30 cellular contexts compared by ENCODE assay signal in genomic region chr15:30906366-30906765, GRCh38. TPM values are rescaled to one million over a fixed set of nuclear protein-coding genes. Genes with fewer than 3 reads are reported as not detected.
DNase-seq lines count a peak whose midpoint lies in the region; ATAC-seq and TF ChIP-seq lines count a peak whose summit lies in the region.
"Had no signal": no experiment of that assay in that cellular context is flagged by ENCODE, and none has a peak within 500 bp of the region (broad histone marks: within the 10 kb centered on the region; RNA-seq: fewer than 3 reads in every experiment).

No MANE protein-coding gene starts in this region.

- peaks cover 28% of the 10 kb centered on the region for H3K4me1 Mint-ChIP-seq in neural crest cell
- H3K4me1 Mint-ChIP-seq in stimulated activated memory B cell treated with anti-CD40 and anti-IgM and Interleukin-4, amounts not matched to agents 10 μg/mL and 1 μg/mL and 100 μg/mL, for 72 hours, result peaks cover 33% of the 10 kb centered on the region

- H3K4me1 ChIP-seq in Loucy (ENCODE audit: insufficient read depth, low read length, poor library complexity, severe bottlenecking), result peaks cover 28% of the 10 kb centered on the region
- H3K4me1 ChIP-seq in hepatocyte (ENCODE audit: insufficient read depth), result no peaks in the 10 kb centered on the region
- H3K4me1 ChIP-seq in vagina, result peaks cover 32% of the 10 kb centered on the region
- H3K4me1 ChIP-seq: SJSA1, uterus had no signal

- TF ChIP-seq CTCF in Loucy (conservative IDR thresholded peaks at IDR 0.05; ENCODE audit: low read length) (no peak), hepatocyte (IDR thresholded peaks at IDR 0.05; ENCODE audit: poor library complexity) (no peak), neural crest cell (conservative IDR thresholded peaks at IDR 0.05) (no peak), vagina (IDR thresholded peaks at IDR 0.05) (no peak)

- DNase-seq in hepatocyte (ENCODE audit: low spot score) (peak; percentile 22), neural crest cell (ENCODE audit: low read depth, low spot score) (no peak), vagina (ENCODE audit: extremely low spot score in 2 of 2) (no peak), DMS153 (lab: John Stamatoyannopoulos, UW) (no peak)
- no peak for DNase-seq in activated CD4-positive, alpha-beta T cell treated with anti-CD3 and anti-CD28 coated beads, Interleukin-2, amount 50 U/mL, for 4 hours
- DNase-seq: activated CD4-positive, alpha-beta T cell treated with anti-CD3 and anti-CD28 coated beads for 48 hours; activated CD8-positive, alpha-beta memory T cell treated with anti-CD3 and anti-CD28 coated beads for 24 hours; activated T-cell treated with anti-CD3 and anti-CD28 coated beads for 4 hours; amygdala; effector CD4-positive, alpha-beta T cell; glutamatergic neuron; islet precursor cell; lower lobe of right lung; NCI-H1048; NCI-H1694; NCI-H446 treated with DMSO at 0.1 percent for 48 hours; NCI-H82; stimulated activated naive B cell treated with anti-CD40 and anti-IgM and Interleukin-4, amounts not matched to agents 10 μg/mL and 1 μg/mL and 100 μg/mL, for 72 hours; T-cell; uterus had no signal

- no peaks in the 10 kb centered on the region for H3K9me2 ChIP-seq in Loucy (replicated peaks; ENCODE audit: low read depth, low read length)
- H3K9me2 ChIP-seq in hepatocyte (replicated peaks; ENCODE audit: insufficient read depth), result no peaks in the 10 kb centered on the region

- peaks cover 2% of the 10 kb centered on the region for H3K9me3 Mint-ChIP-seq in neural crest cell
- H3K9me3 Mint-ChIP-seq in stimulated activated memory B cell treated with anti-CD40 and anti-IgM and Interleukin-4, amounts not matched to agents 10 μg/mL and 1 μg/mL and 100 μg/mL, for 72 hours, result no peaks in the 10 kb centered on the region
- H3K9me3 Mint-ChIP-seq: activated naive CD4-positive, alpha-beta T cell treated with anti-CD3 and anti-CD28 coated beads, Interleukin-2, amount 50 U/mL, for 72 hours; activated T-helper 2 cell treated with anti-CD3 and anti-CD28 coated beads, Interferon-gamma antibody, Interleukin-2, Interleukin-4, amounts not matched to agents 10 μg/mL and 5 μg/mL and 100 μg/mL, durations not matched to agents 14 hours and 24 hours and 36 hours; GM23338; IgD-negative memory B cell; natural killer cell treated with Interleukin-12 subunit alpha and Interleukin-12 subunit beta and Interleukin-15 and Interleukin-18, amount 100 ng/mL, for 72 hours; stimulated activated naive B cell treated with anti-CD40 and anti-IgM and Interleukin-4, amounts not matched to agents 10 μg/mL and 1 μg/mL and 100 μg/mL, for 72 hours; T-cell had no signal

- TF ChIP-seq POLR2A in vagina (IDR thresholded peaks at IDR 0.05), result no peak

- no peak for ATAC-seq in stimulated activated memory B cell treated with anti-CD40 and anti-IgM and Interleukin-4, amounts not matched to agents 10 μg/mL and 1 μg/mL and 100 μg/mL, for 72 hours
- ATAC-seq: activated naive CD4-positive, alpha-beta T cell treated with anti-CD3 and anti-CD28 coated beads, Interleukin-2, amount 50 U/mL, for 72 hours; GM23338; lower lobe of right lung; natural killer cell treated with Interleukin-12 subunit alpha and Interleukin-12 subunit beta and Interleukin-15 and Interleukin-18, amount 100 ng/mL, for 72 hours; stimulated activated naive B cell treated with anti-CD40 and anti-IgM and Interleukin-4, amounts not matched to agents 10 μg/mL and 1 μg/mL and 100 μg/mL, for 72 hours; T-cell had no signal

- H3K36me3 Mint-ChIP-seq in neural crest cell (ENCODE audit: low read depth), result peaks cover 3% of the 10 kb centered on the region
- H3K36me3 Mint-ChIP-seq in stimulated activated memory B cell treated with anti-CD40 and anti-IgM and Interleukin-4, amounts not matched to agents 10 μg/mL and 1 μg/mL and 100 μg/mL, for 72 hours, result peaks cover 41% of the 10 kb centered on the region
- H3K36me3 Mint-ChIP-seq: IgD-negative memory B cell had no signal

- H3K79me2 ChIP-seq in Loucy (ENCODE audit: insufficient read depth, low read length) (peaks cover 10% of the 10 kb centered on the region), hepatocyte (peaks cover 6% of the 10 kb centered on the region)

- WGBS in hepatocyte (ENCODE audit: low lambda C conversion rate, missing lambda C conversion rate), result 79% methylated on average over 4 of the region's 4 CpGs

- H3K4me2 ChIP-seq in Loucy (ENCODE audit: low read depth, low read length, poor library complexity, severe bottlenecking) (peak overlapping the region; percentile 36), hepatocyte (peak overlapping the region; percentile 53)
- H3K4me2 ChIP-seq: GM23338 had no signal

- H3K27me3 ChIP-seq in Loucy (ENCODE audit: insufficient read depth, low read length, poor library complexity, severe bottlenecking) (no peaks in the 10 kb centered on the region), hepatocyte (no peaks in the 10 kb centered on the region), vagina (no peaks in the 10 kb centered on the region)
- H3K27me3 ChIP-seq: SJSA1, uterus had no signal

- H3K27ac ChIP-seq in hepatocyte, result peak overlapping the region; percentile 68
- peak overlapping the region; percentile 40 for H3K27ac ChIP-seq in vagina
- H3K27ac ChIP-seq: C4-2B, epithelial cell of prostate, lower lobe of right lung, SJSA1 had no signal

- H2AFZ ChIP-seq in Loucy (ENCODE audit: low read length) (no peak overlapping the region), hepatocyte (no peak overlapping the region)
- H2AFZ ChIP-seq: GM23338 had no signal

- 0 out of 2 replicates have a peak, but pooled peaks cover 2% of the 10 kb centered on the region for H3F3A ChIP-seq in Loucy (ENCODE audit: low read depth)

- intact Hi-C loops in vagina (cut with DNase I), result no loop called here

- H3K9ac ChIP-seq in Loucy (ENCODE audit: low read depth, low read length, poor library complexity, severe bottlenecking), result no peak overlapping the region

- no peaks in the 10 kb centered on the region for H3K27me3 Mint-ChIP-seq in neural crest cell (ENCODE audit: low read depth)
- no peaks in the 10 kb centered on the region for H3K27me3 Mint-ChIP-seq in stimulated activated memory B cell treated with anti-CD40 and anti-IgM and Interleukin-4, amounts not matched to agents 10 μg/mL and 1 μg/mL and 100 μg/mL, for 72 hours
- H3K27me3 Mint-ChIP-seq: IgD-negative memory B cell; natural killer cell treated with Interleukin-12 subunit alpha and Interleukin-12 subunit beta and Interleukin-15 and Interleukin-18, amount 100 ng/mL, for 72 hours; stimulated activated naive B cell treated with anti-CD40 and anti-IgM and Interleukin-4, amounts not matched to agents 10 μg/mL and 1 μg/mL and 100 μg/mL, for 72 hours; T-cell had no signal

- H3K9me3 ChIP-seq in Loucy (ENCODE audit: insufficient read depth, low read depth, low read length) (no peaks in the 10 kb centered on the region), hepatocyte (ENCODE audit: low read depth) (no peaks in the 10 kb centered on the region), vagina (no peaks in the 10 kb centered on the region)
- H3K9me3 ChIP-seq: lower lobe of right lung, SJSA1, uterus had no signal

- peak overlapping the region; percentile 31 for H3K4me3 Mint-ChIP-seq in neural crest cell
- H3K4me3 Mint-ChIP-seq in stimulated activated memory B cell treated with anti-CD40 and anti-IgM and Interleukin-4, amounts not matched to agents 10 μg/mL and 1 μg/mL and 100 μg/mL, for 72 hours, result no peak overlapping the region
- H3K4me3 Mint-ChIP-seq: GM23338; IgD-negative memory B cell; natural killer cell treated with Interleukin-12 subunit alpha and Interleukin-12 subunit beta and Interleukin-15 and Interleukin-18, amount 100 ng/mL, for 72 hours; stimulated activated naive B cell treated with anti-CD40 and anti-IgM and Interleukin-4, amounts not matched to agents 10 μg/mL and 1 μg/mL and 100 μg/mL, for 72 hours; T-cell had no signal

- H3K36me3 ChIP-seq in Loucy (ENCODE audit: insufficient read depth, low read length), result peaks cover 19% of the 10 kb centered on the region
- H3K36me3 ChIP-seq in hepatocyte (replicated peaks; ENCODE audit: insufficient read depth, low read depth), result no peaks in the 10 kb centered on the region
- H3K36me3 ChIP-seq in vagina, result peaks cover 0 to 14% of the 10 kb centered on the region in 2 donors
- H3K36me3 ChIP-seq: uterus had no signal

- no peaks in the 10 kb centered on the region for H4K20me1 ChIP-seq in Loucy (ENCODE audit: insufficient read depth, low read length, poor library complexity, severe bottlenecking)
- H4K20me1 ChIP-seq in hepatocyte (ENCODE audit: insufficient read depth, poor library complexity, severe bottlenecking), result no peaks in the 10 kb centered on the region

- no peak overlapping the region for H3K27ac Mint-ChIP-seq in neural crest cell (ENCODE audit: unreplicated experiment)
- no peak overlapping the region for H3K27ac Mint-ChIP-seq in stimulated activated memory B cell treated with anti-CD40 and anti-IgM and Interleukin-4, amounts not matched to agents 10 μg/mL and 1 μg/mL and 100 μg/mL, for 72 hours
- H3K27ac Mint-ChIP-seq: activated T-helper 2 cell treated with anti-CD3 and anti-CD28 coated beads, Interferon-gamma antibody, Interleukin-2, Interleukin-4, amounts not matched to agents 10 μg/mL and 5 μg/mL and 100 μg/mL, durations not matched to agents 14 hours and 24 hours and 36 hours; GM23338; IgD-negative memory B cell; natural killer cell treated with Interleukin-12 subunit alpha and Interleukin-12 subunit beta and Interleukin-15 and Interleukin-18, amount 100 ng/mL, for 72 hours; stimulated activated naive B cell treated with anti-CD40 and anti-IgM and Interleukin-4, amounts not matched to agents 10 μg/mL and 1 μg/mL and 100 μg/mL, for 72 hours; T-cell had no signal

- no peak overlapping the region for H3K4me3 ChIP-seq in Loucy (ENCODE audit: low read length, poor library complexity, severe bottlenecking)
- H3K4me3 ChIP-seq in hepatocyte, result no peak overlapping the region
- no peak overlapping the region for H3K4me3 ChIP-seq in vagina
- H3K4me3 ChIP-seq: GM23338, lower lobe of right lung, SJSA1, uterus had no signal

RNA-seq across cellular contexts. Expression of gene FAN1, which starts 2.7 kb away (rescaled TPM):
- total RNA-seq in hepatocyte (18.5 and 19.2 TPM in 2 replicates), neural crest cell (24.1 and 24.9 TPM in 2 replicates), vagina (16.9 TPM)
- polyA plus RNA-seq in hepatocyte, result 8.3 and 10.4 TPM in 2 replicates
